Comparison of ENCODE assay signal across 1 cellular context in genomic region chr19:8253678-8254077, GRCh38.
TF ChIP-seq lines count a peak whose summit lies in the region.

No MANE protein-coding gene starts in this region.

TF ChIP-seq in K562, 482 proteins besides CTCF, POLR2A, EP300 and RAD21 (continued from another document):
- TF ChIP-seq, protein P1, sequence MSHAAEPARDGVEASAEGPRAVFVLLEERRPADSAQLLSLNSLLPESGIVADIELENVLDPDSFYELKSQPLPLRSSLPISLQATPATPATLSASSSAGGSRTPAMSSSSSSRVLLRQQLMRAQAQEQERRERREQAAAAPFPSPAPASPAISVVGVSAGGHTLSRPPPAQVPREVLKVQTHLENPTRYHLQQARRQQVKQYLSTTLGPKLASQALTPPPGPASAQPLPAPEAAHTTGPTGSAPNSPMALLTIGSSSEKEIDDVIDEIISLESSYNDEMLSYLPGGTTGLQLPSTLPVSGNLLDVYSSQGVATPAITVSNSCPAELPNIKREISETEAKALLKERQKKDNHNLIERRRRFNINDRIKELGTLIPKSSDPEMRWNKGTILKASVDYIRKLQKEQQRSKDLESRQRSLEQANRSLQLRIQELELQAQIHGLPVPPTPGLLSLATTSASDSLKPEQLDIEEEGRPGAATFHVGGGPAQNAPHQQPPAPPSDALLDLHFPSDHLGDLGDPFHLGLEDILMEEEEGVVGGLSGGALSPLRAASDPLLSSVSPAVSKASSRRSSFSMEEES (CRISPR knock-in tag; IDR thresholded peaks at IDR 0.05): peak; percentile 43
- TF ChIP-seq BHLHE40 (IDR thresholded peaks at IDR 0.05; ENCODE audit: low read length) (peak; percentile 73), ELF4 (CRISPR knock-in tag; IDR thresholded peaks at IDR 0.05) (no peak), TOE1 (IDR thresholded peaks at IDR 0.05; ENCODE audit: borderline replicate concordance) (peak; percentile 38; the same call in 1 of the 2 replicates), TOE1 (CRISPR knock-in tag; IDR thresholded peaks at IDR 0.05; ENCODE audit: borderline replicate concordance, low read depth) (no peak), NFXL1 (CRISPR knock-in tag; IDR thresholded peaks at IDR 0.05) (no peak), NFRKB (IDR thresholded peaks at IDR 0.05; ENCODE audit: low read depth) (no peak), NFE2 (IDR thresholded peaks at IDR 0.05; ENCODE audit: low read depth) (peak; percentile 21; the same call in 1 of the 2 replicates), USF1 (CRISPR knock-in tag; IDR thresholded peaks at IDR 0.05) (peak; percentile 43; the same call in 1 of the 2 replicates)
